9 cellular contexts compared by ENCODE assay signal in genomic region chr1:232951605-232952004, GRCh38. TPM values are rescaled to one million over a fixed set of nuclear protein-coding genes. Genes with fewer than 3 reads are reported as not detected.
DNase-seq lines count a peak whose midpoint lies in the region; ATAC-seq lines count a peak whose summit lies in the region.
"Had no signal": no experiment of that assay in that cellular context is flagged by ENCODE, and none has a peak within 500 bp of the region (broad histone marks: within the 10 kb centered on the region; RNA-seq: fewer than 3 reads in every experiment).

No MANE protein-coding gene starts in this region.

- H3K9me3 Mint-ChIP-seq in activated CD4-positive, alpha-beta T cell treated with anti-CD3 and anti-CD28 coated beads, Interleukin-2, amount 10 ng/mL, durations not matched to agents 24 days and 14 days, result peaks cover 9% of the 10 kb centered on the region
- H3K9me3 Mint-ChIP-seq in activated CD4-positive, alpha-beta memory T cell treated with anti-CD3 and anti-CD28 coated beads, Interleukin-2, amount 10 ng/mL, durations not matched to agents 7 days and 5 days, result no peaks in the 10 kb centered on the region
- no peaks in the 10 kb centered on the region for H3K9me3 Mint-ChIP-seq in stimulated activated naive B cell treated with anti-CD40 and anti-IgM and Interleukin-4, amounts not matched to agents 10 μg/mL and 1 μg/mL and 100 μg/mL, for 72 hours

- peak overlapping the region; percentile 93 for H3K27ac Mint-ChIP-seq in activated CD4-positive, alpha-beta T cell treated with anti-CD3 and anti-CD28 coated beads, Interleukin-2, amount 10 ng/mL, durations not matched to agents 24 days and 14 days
- H3K27ac Mint-ChIP-seq in activated CD4-positive, alpha-beta memory T cell treated with anti-CD3 and anti-CD28 coated beads, Interleukin-2, amount 10 ng/mL, durations not matched to agents 7 days and 5 days, result no peak overlapping the region
- H3K27ac Mint-ChIP-seq in stimulated activated naive B cell treated with anti-CD40 and anti-IgM and Interleukin-4, amounts not matched to agents 10 μg/mL and 1 μg/mL and 100 μg/mL, for 72 hours, result no peak overlapping the region

- H3K27me3 Mint-ChIP-seq in activated CD4-positive, alpha-beta T cell treated with anti-CD3 and anti-CD28 coated beads, Interleukin-2, amount 10 ng/mL, durations not matched to agents 24 days and 14 days, result no peaks in the 10 kb centered on the region
- H3K27me3 Mint-ChIP-seq in activated CD4-positive, alpha-beta memory T cell treated with anti-CD3 and anti-CD28 coated beads, Interleukin-2, amount 10 ng/mL, durations not matched to agents 7 days and 5 days, result no peaks in the 10 kb centered on the region
- H3K27me3 Mint-ChIP-seq in stimulated activated naive B cell treated with anti-CD40 and anti-IgM and Interleukin-4, amounts not matched to agents 10 μg/mL and 1 μg/mL and 100 μg/mL, for 72 hours, result no peaks in the 10 kb centered on the region

- peaks cover 32% of the 10 kb centered on the region for H3K4me1 Mint-ChIP-seq in activated CD4-positive, alpha-beta T cell treated with anti-CD3 and anti-CD28 coated beads, Interleukin-2, amount 10 ng/mL, durations not matched to agents 24 days and 14 days
- peaks cover 41% of the 10 kb centered on the region for H3K4me1 Mint-ChIP-seq in activated CD4-positive, alpha-beta memory T cell treated with anti-CD3 and anti-CD28 coated beads, Interleukin-2, amount 10 ng/mL, durations not matched to agents 7 days and 5 days
- peaks cover 23 to 40% of the 10 kb centered on the region in 2 donors for H3K4me1 Mint-ChIP-seq in stimulated activated naive B cell treated with anti-CD40 and anti-IgM and Interleukin-4, amounts not matched to agents 10 μg/mL and 1 μg/mL and 100 μg/mL, for 72 hours

- H3K27me3 ChIP-seq in iPS-15b (ENCODE audit: control insufficient read depth, insufficient read depth, low read length), result no peaks in the 10 kb centered on the region

- H3K9ac ChIP-seq in iPS-15b (ENCODE audit: low read depth, low read length), result no peak overlapping the region

- POLR2A ChIA-PET in activated CD4-positive, alpha-beta memory T cell treated with anti-CD3 and anti-CD28 coated beads, Interleukin-2, amount 10 ng/mL, durations not matched to agents 7 days and 5 days (lab: Charles Lee), result no interaction called here

- intact Hi-C loops in activated CD4-positive, alpha-beta T cell treated with anti-CD3 and anti-CD28 coated beads, Interleukin-2, amount 10 ng/mL, durations not matched to agents 24 days and 14 days (cut with micrococcal nuclease), result loop anchor here (1.0 to 5.0 kb wide), 5 partner anchors 59 to 376 kb away; partner anchors contain the start of genes MAP10, MAP3K21, PCNX2 and SIPA1L2

- no peaks in the 10 kb centered on the region for H3K4me1 ChIP-seq in iPS-15b (ENCODE audit: control insufficient read depth, insufficient read depth, low read length)

- CTCF ChIA-PET in activated CD4-positive, alpha-beta memory T cell treated with anti-CD3 and anti-CD28 coated beads, Interleukin-2, amount 10 ng/mL, durations not matched to agents 7 days and 5 days (lab: Charles Lee), result interaction anchor here (1.2 kb wide), 1 partner anchor 13 kb away, joined by 3 read pairs; no protein-coding TSS in a partner anchor

- H3K4me3 Mint-ChIP-seq in activated CD4-positive, alpha-beta T cell treated with anti-CD3 and anti-CD28 coated beads, Interleukin-2, amount 10 ng/mL, durations not matched to agents 24 days and 14 days, result peak overlapping the region; percentile 94
- peak overlapping the region; percentile 92 for H3K4me3 Mint-ChIP-seq in activated CD4-positive, alpha-beta memory T cell treated with anti-CD3 and anti-CD28 coated beads, Interleukin-2, amount 10 ng/mL, durations not matched to agents 7 days and 5 days
- peak overlapping the region; percentile 90 to 93 for H3K4me3 Mint-ChIP-seq in stimulated activated naive B cell treated with anti-CD40 and anti-IgM and Interleukin-4, amounts not matched to agents 10 μg/mL and 1 μg/mL and 100 μg/mL, for 72 hours

- H3K9me3 ChIP-seq in iPS-15b (ENCODE audit: control insufficient read depth, insufficient read depth, low read length), result no peaks in the 10 kb centered on the region

- DNase-seq in activated CD4-positive, alpha-beta T cell treated with anti-CD3 and anti-CD28 coated beads, Interleukin-2, amount 10 ng/mL, durations not matched to agents 24 days and 14 days, result no peak
- no peak for DNase-seq in activated CD4-positive, alpha-beta T cell treated with anti-CD3 and anti-CD28 coated beads for 48 hours
- no peak for DNase-seq in activated CD4-positive, alpha-beta memory T cell treated with anti-CD3 and anti-CD28 coated beads, Interleukin-2, amount 10 ng/mL, durations not matched to agents 7 days and 5 days
- DNase-seq in stimulated activated naive B cell treated with anti-CD40 and anti-IgM and Interleukin-4, amounts not matched to agents 10 μg/mL and 1 μg/mL and 100 μg/mL, for 72 hours, result no peak
- DNase-seq in NOMO-1 treated with dmso at 0.1 percent for 144 hours (lab: John Stamatoyannopoulos, UW; ENCODE audit: unreplicated experiment), result no peak
- DNase-seq: activated CD4-positive, alpha-beta T cell treated with anti-CD3 and anti-CD28 coated beads for 1 hour had no signal

- no peak for ATAC-seq in stimulated activated naive B cell treated with anti-CD40 and anti-IgM and Interleukin-4, amounts not matched to agents 10 μg/mL and 1 μg/mL and 100 μg/mL, for 72 hours (replicated peaks)
- ATAC-seq in GM18907 (IDR thresholded peaks at IDR 0.05; ENCODE audit: unreplicated experiment) (no peak), GM18867 (IDR thresholded peaks at IDR 0.05; ENCODE audit: unreplicated experiment) (no peak)

- peaks cover 13% of the 10 kb centered on the region for H3K36me3 Mint-ChIP-seq in activated CD4-positive, alpha-beta T cell treated with anti-CD3 and anti-CD28 coated beads, Interleukin-2, amount 10 ng/mL, durations not matched to agents 24 days and 14 days (ENCODE audit: low read depth)
- peaks cover 13% of the 10 kb centered on the region for H3K36me3 Mint-ChIP-seq in activated CD4-positive, alpha-beta memory T cell treated with anti-CD3 and anti-CD28 coated beads, Interleukin-2, amount 10 ng/mL, durations not matched to agents 7 days and 5 days (ENCODE audit: low read depth)
- peaks cover 8 to 17% of the 10 kb centered on the region in 2 donors for H3K36me3 Mint-ChIP-seq in stimulated activated naive B cell treated with anti-CD40 and anti-IgM and Interleukin-4, amounts not matched to agents 10 μg/mL and 1 μg/mL and 100 μg/mL, for 72 hours

- peak overlapping the region; percentile 72 for H3K4me3 ChIP-seq in iPS-15b (ENCODE audit: low read depth, low read length)

- no peaks in the 10 kb centered on the region for H3K36me3 ChIP-seq in iPS-15b (ENCODE audit: control insufficient read depth, insufficient read depth, low read length)

RNA-seq across cellular contexts. Expression of gene NTPCR, which starts 1.2 kb away (rescaled TPM):
- 30.0 and 30.5 TPM in 2 replicates for total RNA-seq in activated CD4-positive, alpha-beta T cell treated with anti-CD3 and anti-CD28 coated beads, Interleukin-2, amount 10 ng/mL, durations not matched to agents 24 days and 14 days
- 10 to 100 TPM; 27.2 to 31.1 TPM for total RNA-seq in activated CD4-positive, alpha-beta memory T cell treated with anti-CD3 and anti-CD28 coated beads, Interleukin-2, amount 10 ng/mL, durations not matched to agents 7 days and 5 days
